In genomic region chr7:97118306-97118917, GRCh38 we compare ENCODE assay signal across 8 cellular contexts. TPM values are rescaled to one million over a fixed set of nuclear protein-coding genes. Genes with fewer than 3 reads are reported as not detected.
A peak's percentile ranks its signal among the peaks of the same experiment; 100 is the strongest.
DNase-seq lines count a peak whose midpoint lies in the region; ATAC-seq lines count a peak whose summit lies in the region.

No MANE protein-coding gene starts in this region.

- H3K4me1 Mint-ChIP-seq in activated CD8-positive, alpha-beta memory T cell treated with anti-CD3 and anti-CD28 coated beads, Interleukin-2, amount 10 ng/mL, durations not matched to agents 7 days and 5 days: peaks cover 28% of the 10 kb centered on the region
- H3K4me1 Mint-ChIP-seq in activated CD4-positive, alpha-beta memory T cell treated with anti-CD3 and anti-CD28 coated beads for 36 hours (ENCODE audit: low read depth): peaks cover 28% of the 10 kb centered on the region

- H3K4me3 Mint-ChIP-seq in activated CD8-positive, alpha-beta memory T cell treated with anti-CD3 and anti-CD28 coated beads, Interleukin-2, amount 10 ng/mL, durations not matched to agents 7 days and 5 days: peak overlapping the region; percentile 92
- peak overlapping the region; percentile 89 for H3K4me3 Mint-ChIP-seq in activated CD4-positive, alpha-beta memory T cell treated with anti-CD3 and anti-CD28 coated beads for 36 hours

- H3K36me3 Mint-ChIP-seq in activated CD8-positive, alpha-beta memory T cell treated with anti-CD3 and anti-CD28 coated beads, Interleukin-2, amount 10 ng/mL, durations not matched to agents 7 days and 5 days: peaks cover 27% of the 10 kb centered on the region
- peaks cover 13% of the 10 kb centered on the region for H3K36me3 Mint-ChIP-seq in activated CD4-positive, alpha-beta memory T cell treated with anti-CD3 and anti-CD28 coated beads for 36 hours

- CTCF ChIA-PET in activated CD8-positive, alpha-beta memory T cell treated with anti-CD3 and anti-CD28 coated beads, Interleukin-2, amount 10 ng/mL, durations not matched to agents 7 days and 5 days (lab: Charles Lee): interaction anchor here (0.7 to 3.7 kb wide), 3 partner anchors 14 to 61 kb away, joined by 3 to 15 read pairs (median 10); no protein-coding TSS in a partner anchor
- CTCF ChIA-PET in activated CD4-positive, alpha-beta memory T cell treated with anti-CD3 and anti-CD28 coated beads for 36 hours (lab: Charles Lee): interaction anchor here (0.6 to 1.5 kb wide), 4 partner anchors 10 to 1607 kb away, joined by 3 to 5 read pairs (median 4); no protein-coding TSS in a partner anchor

- POLR2A ChIA-PET in activated CD4-positive, alpha-beta memory T cell treated with anti-CD3 and anti-CD28 coated beads for 36 hours (lab: Charles Lee): interaction anchor here (0.7 to 2.6 kb wide), 2 partner anchors 615 to 754 kb away, joined by 3 to 16 read pairs; partner anchors contain the start of gene ASNS

- intact Hi-C loops in activated CD4-positive, alpha-beta memory T cell treated with anti-CD3 and anti-CD28 coated beads for 36 hours (cut with micrococcal nuclease): no loop called here

- no peak for DNase-seq in activated CD8-positive, alpha-beta memory T cell treated with anti-CD3 and anti-CD28 coated beads, Interleukin-2, amount 10 ng/mL, durations not matched to agents 7 days and 5 days
- no peak for DNase-seq in activated CD8-positive, alpha-beta memory T cell treated with anti-CD3 and anti-CD28 coated beads, Interleukin-2, amount 50 U/mL, for 48 hours
- no peak for DNase-seq in activated CD4-positive, alpha-beta memory T cell treated with anti-CD3 and anti-CD28 coated beads for 36 hours
- peak; percentile 14 for DNase-seq in iris pigment epithelial cell (ENCODE audit: low read depth)
- DNase-seq in superior temporal gyrus (ENCODE audit: extremely low spot score): peak; percentile 13
- no peak for DNase-seq in UCSD-AML1 (lab: John Stamatoyannopoulos, UW; ENCODE audit: unreplicated experiment)
- DNase-seq in dedifferentiated amniotic fluid mesenchymal stem cell (ENCODE audit: extremely low spot score): no peak

- ATAC-seq in activated CD8-positive, alpha-beta memory T cell treated with anti-CD3 and anti-CD28 coated beads, Interleukin-2, amount 10 ng/mL, durations not matched to agents 7 days and 5 days: no peak
- ATAC-seq in HG02610 (IDR thresholded peaks at IDR 0.05; ENCODE audit: unreplicated experiment): no peak

- H3K27me3 Mint-ChIP-seq in activated CD8-positive, alpha-beta memory T cell treated with anti-CD3 and anti-CD28 coated beads, Interleukin-2, amount 10 ng/mL, durations not matched to agents 7 days and 5 days: no peaks in the 10 kb centered on the region
- H3K27me3 Mint-ChIP-seq in activated CD4-positive, alpha-beta memory T cell treated with anti-CD3 and anti-CD28 coated beads for 36 hours: no peaks in the 10 kb centered on the region

- H3K27ac Mint-ChIP-seq in activated CD8-positive, alpha-beta memory T cell treated with anti-CD3 and anti-CD28 coated beads, Interleukin-2, amount 10 ng/mL, durations not matched to agents 7 days and 5 days: peak overlapping the region; percentile 93
- peak overlapping the region; percentile 49 for H3K27ac Mint-ChIP-seq in activated CD4-positive, alpha-beta memory T cell treated with anti-CD3 and anti-CD28 coated beads for 36 hours

- H3K9me3 Mint-ChIP-seq in activated CD8-positive, alpha-beta memory T cell treated with anti-CD3 and anti-CD28 coated beads, Interleukin-2, amount 10 ng/mL, durations not matched to agents 7 days and 5 days (ENCODE audit: low read depth): peaks cover 4% of the 10 kb centered on the region
- no peaks in the 10 kb centered on the region for H3K9me3 Mint-ChIP-seq in activated CD4-positive, alpha-beta memory T cell treated with anti-CD3 and anti-CD28 coated beads for 36 hours

RNA-seq across cellular contexts. Expression of gene SDHAF3, which starts 0.9 kb away (rescaled TPM):
- 10 to 100 TPM; 14.7 to 17.9 TPM for total RNA-seq in activated CD8-positive, alpha-beta memory T cell treated with anti-CD3 and anti-CD28 coated beads, Interleukin-2, amount 10 ng/mL, durations not matched to agents 7 days and 5 days
- total RNA-seq in activated CD4-positive, alpha-beta memory T cell treated with anti-CD3 and anti-CD28 coated beads for 36 hours: 10 to 100 TPM; 21.8 to 24.5 TPM

Comparison
In these comparisons a context has a peak if more than half of its experiments do, and no peak if none do; other contexts are left out.
1. DNase-seq: peak in iris pigment epithelial cell (single experiment) and superior temporal gyrus (single experiment); none in activated CD8-positive, alpha-beta memory T cell treated with anti-CD3 and anti-CD28 coated beads, Interleukin-2, amount 10 ng/mL, durations not matched to agents 7 days and 5 days (single experiment), activated CD8-positive, alpha-beta memory T cell treated with anti-CD3 and anti-CD28 coated beads, Interleukin-2, amount 50 U/mL, for 48 hours (single experiment), activated CD4-positive, alpha-beta memory T cell treated with anti-CD3 and anti-CD28 coated beads for 36 hours (single experiment), UCSD-AML1 (single experiment) and dedifferentiated amniotic fluid mesenchymal stem cell (single experiment).